Comparison of ENCODE assay signal across 38 cellular contexts in genomic region chrX:11119295-11119943, GRCh38.
"Had no signal": no experiment of that assay in that cellular context is flagged by ENCODE, and none has a peak within 500 bp of the region (broad histone marks: within the 10 kb centered on the region; RNA-seq: fewer than 3 reads in every experiment).

No MANE protein-coding gene starts in this region.

- H3K9me3 ChIP-seq: Peyer's patch had no signal

- H3K9me3 Mint-ChIP-seq: activated B cell treated with CpG ODN at 0.5 μM for 24 hours; activated CD4-positive, alpha-beta memory T cell treated with anti-CD3 and anti-CD28 coated beads for 36 hours; activated naive CD8-positive, alpha-beta T cell treated with anti-CD3 and anti-CD28 coated beads for 36 hours; activated T-helper 17 cell treated with anti-CD3 and anti-CD28 coated beads, Interleukin-2, amount 50 U/mL, for 72 hours; T-cell had no signal

- H3K27ac ChIP-seq: cardiac muscle cell, Peyer's patch, VCaP had no signal

- H3K4me3 Mint-ChIP-seq: activated B cell treated with CpG ODN at 0.5 μM for 24 hours; activated CD4-positive, alpha-beta memory T cell treated with anti-CD3 and anti-CD28 coated beads for 36 hours; activated naive CD8-positive, alpha-beta T cell treated with anti-CD3 and anti-CD28 coated beads for 36 hours; activated T-helper 17 cell treated with anti-CD3 and anti-CD28 coated beads, Interleukin-2, amount 50 U/mL, for 72 hours; T-cell had no signal

- DNase-seq: activated B cell treated with CpG ODN at 0.5 μM for 24 hours; activated CD4-positive, alpha-beta memory T cell treated with anti-CD3 and anti-CD28 coated beads for 36 hours; activated CD4-positive, alpha-beta T cell treated with anti-CD3 and anti-CD28 coated beads for 4 hours; activated CD4-positive, alpha-beta T cell treated with anti-CD3 and anti-CD28 coated beads, Interleukin-2, amount 50 U/mL, for 1 hour; activated CD4-positive, CD25-positive, alpha-beta regulatory T cell treated with anti-CD3 and anti-CD28 coated beads, Interleukin-2, amount 50 U/mL, for 72 hours; activated CD8-positive, alpha-beta memory T cell treated with anti-CD3 and anti-CD28 coated beads, Interleukin-2, amount 50 U/mL, for 4 hours; activated effector memory CD4-positive, alpha-beta T cell treated with anti-CD3 and anti-CD28 coated beads, Interleukin-2, amount 50 U/mL, for 16 hours; activated naive CD4-positive, alpha-beta T cell; activated naive CD4-positive, alpha-beta T cell treated with anti-CD3 and anti-CD28 coated beads, Interleukin-2, amount 50 U/mL, for 16 hours; activated naive CD8-positive, alpha-beta T cell treated with anti-CD3 and anti-CD28 coated beads for 36 hours; activated T-cell treated with anti-CD3 and anti-CD28 coated beads for 4 hours; activated T-cell treated with anti-CD3 and anti-CD28 coated beads, Interleukin-2, amount 50 U/mL, for 48 hours; amniotic stem cell; aorta; KG1; MM.1S; MV-4-11; NCI-H1092; NCI-H146; NCI-H187; NCI-H2029 treated with DMSO at 0.1 percent for 48 hours; NCI-H2107; NCI-H2171; NCI-H510A; NCI-H526; NCI-H748 treated with DMSO at 0.1 percent for 48 hours; NK-92 treated with Interleukin-12 subunit alpha and Interleukin-12 subunit beta, amount 100 ng/mL, for 24 hours; PC-3; Peyer's patch; RPMI8226; SIG-M5; T-cell; T-helper 2 cell; T-helper 9 cell had no signal

- ATAC-seq: activated T-helper 17 cell treated with anti-CD3 and anti-CD28 coated beads, Interleukin-2, amount 50 U/mL, for 72 hours; PC-3; SK-N-SH treated with all-trans-retinoic acid at 6 μM for 48 hours; T-cell had no signal

- H3K4me3 ChIP-seq: cardiac muscle cell, Peyer's patch had no signal

- H3K4me1 ChIP-seq: Peyer's patch had no signal

- H3K4me1 Mint-ChIP-seq: activated naive CD8-positive, alpha-beta T cell treated with anti-CD3 and anti-CD28 coated beads for 36 hours; activated T-helper 17 cell treated with anti-CD3 and anti-CD28 coated beads, Interleukin-2, amount 50 U/mL, for 72 hours; T-cell had no signal

- H3K27ac Mint-ChIP-seq: activated B cell treated with CpG ODN at 0.5 μM for 24 hours; activated CD4-positive, alpha-beta memory T cell treated with anti-CD3 and anti-CD28 coated beads for 36 hours; activated naive CD8-positive, alpha-beta T cell treated with anti-CD3 and anti-CD28 coated beads for 36 hours; activated T-helper 17 cell treated with anti-CD3 and anti-CD28 coated beads, Interleukin-2, amount 50 U/mL, for 72 hours; T-cell had no signal

- H3K27me3 Mint-ChIP-seq: activated B cell treated with CpG ODN at 0.5 μM for 24 hours; activated CD4-positive, alpha-beta memory T cell treated with anti-CD3 and anti-CD28 coated beads for 36 hours; activated naive CD8-positive, alpha-beta T cell treated with anti-CD3 and anti-CD28 coated beads for 36 hours; activated T-helper 17 cell treated with anti-CD3 and anti-CD28 coated beads, Interleukin-2, amount 50 U/mL, for 72 hours had no signal

- H3K27me3 ChIP-seq: cardiac muscle cell, Peyer's patch had no signal
